8 cellular contexts compared by ENCODE assay signal in the genomic region with DNA sequence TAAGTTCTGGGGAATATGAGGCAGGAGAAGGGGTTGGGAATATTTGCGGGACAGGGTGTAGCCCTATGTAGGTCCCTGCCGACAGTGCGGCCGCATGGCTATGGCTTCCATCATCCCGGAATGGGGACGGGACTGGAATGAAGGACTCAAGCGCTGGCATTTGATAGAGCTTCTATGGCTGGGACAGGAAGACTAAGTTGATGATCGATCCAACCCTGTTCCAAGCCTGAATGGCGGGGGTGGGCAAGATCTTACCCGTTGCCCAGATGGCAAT. TPM values are rescaled to one million over a fixed set of nuclear protein-coding genes. Genes with fewer than 3 reads are reported as not detected.
DNase-seq lines count a peak whose midpoint lies in the region; ATAC-seq and TF ChIP-seq lines count a peak whose summit lies in the region.

No MANE protein-coding gene starts in this region.

- H3K9me3 ChIP-seq in sigmoid colon: no peaks in the 10 kb centered on the region

- intact Hi-C loops in sigmoid colon (cut with DNase I): loop anchor here (1.0 kb wide), 2 partner anchors 26 to 109 kb away; no protein-coding TSS in a partner anchor

- no peak for TF ChIP-seq EP300 in sigmoid colon (IDR thresholded peaks at IDR 0.05)

- H3K27me3 ChIP-seq in sigmoid colon: peaks cover 17 to 42% (median 36%) of the 10 kb centered on the region in 3 donors

- H3K27ac ChIP-seq in RWPE1 (peak overlapping the region; percentile 90), sigmoid colon (peak overlapping the region in 1 of 4 donors; percentile 1)

- no peak for TF ChIP-seq POLR2A in sigmoid colon (IDR thresholded peaks at IDR 0.05)

- CTCF ChIA-PET in RWPE1 (lab: Yijun Ruan, JAX): interaction anchor here (0.6 to 2.5 kb wide), 16 partner anchors 9 to 886 kb away, joined by 3 to 18 read pairs (median 6); a partner anchor contains a TSS

- ATAC-seq in HG03097 (IDR thresholded peaks at IDR 0.05; ENCODE audit: low FRiP score, unreplicated experiment) (no peak), HG03439 (IDR thresholded peaks at IDR 0.05; ENCODE audit: unreplicated experiment) (no peak), GM21515 (IDR thresholded peaks at IDR 0.05; ENCODE audit: unreplicated experiment) (no peak)

- no peak for TF ChIP-seq CTCF in RWPE1 (conservative IDR thresholded peaks at IDR 0.05; ENCODE audit: low read depth)
- no peak for TF ChIP-seq CTCF in foreskin fibroblast (IDR thresholded peaks at IDR 0.05; ENCODE audit: low read depth, low read length)
- no peak for TF ChIP-seq CTCF in sigmoid colon (IDR thresholded peaks at IDR 0.05)

- H3K4me3 ChIP-seq in foreskin fibroblast (ENCODE audit: low read depth in 1 of 2, low read length in 2 of 2) (peak overlapping the region; percentile 28 to 52), sigmoid colon (peak overlapping the region in 3 of 4 donors; percentile 26 to 43 (median 42))

- no peaks in the 10 kb centered on the region for H3K36me3 ChIP-seq in sigmoid colon

- DNase-seq in DMS 273 (lab: John Stamatoyannopoulos, UW; ENCODE audit: unreplicated experiment) (peak; percentile 84), DMS 273 treated with DMSO at 0.1 percent for 48 hours (lab: John Stamatoyannopoulos, UW) (no peak), RWPE1 (ENCODE audit: low spot score) (no peak), foreskin fibroblast (no peak), sigmoid colon (no peak)

- peaks cover 0 to 31% (median 24%) of the 10 kb centered on the region in 4 donors for H3K4me1 ChIP-seq in sigmoid colon

- POLR2A ChIA-PET in RWPE1 (lab: Yijun Ruan, JAX; ENCODE audit: low non-redundant PET): interaction anchor here (1.4 kb wide), 1 partner anchor 41 kb away, joined by 4 read pairs; no protein-coding TSS in a partner anchor

- WGBS in sigmoid colon, 2 donors: 1 to 4% methylated on average over 10 of the region's 10 CpGs

RNA-seq across cellular contexts. Expression of a gene that starts 47.1 kb away (rescaled TPM):
- 1 to 10 TPM in 3 of 4 donors, under 1 TPM in 1; 0.81 to 9.4 (median 1.7) TPM for total RNA-seq in sigmoid colon
- polyA plus RNA-seq in sigmoid colon: 1 to 10 TPM in 2 of 3 donors, not detected in 1; 1.1 to 1.2 TPM
